ENCODE assay signal across 31 cellular contexts in the genomic region with DNA sequence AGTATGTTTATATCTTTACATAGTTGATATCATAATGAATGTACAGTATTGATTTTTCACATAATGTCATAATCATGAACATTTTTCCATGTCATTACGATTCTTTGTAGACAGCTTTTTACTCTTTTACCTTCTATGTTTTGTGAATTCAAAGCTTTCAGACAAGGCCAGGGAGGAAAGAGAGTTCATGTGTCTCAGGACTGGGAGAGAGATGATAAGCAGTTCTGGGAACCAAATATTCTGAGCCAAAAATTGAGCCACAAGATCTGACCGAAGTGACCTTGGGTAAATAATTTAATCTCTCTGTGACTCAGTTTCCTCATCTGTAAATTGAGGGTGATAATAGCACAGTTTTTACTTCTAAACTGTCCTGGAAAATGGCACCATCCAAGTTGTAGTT.
"Had no signal": no experiment of that assay in that cellular context is flagged by ENCODE, and none has a peak within 500 bp of the region (broad histone marks: within the 10 kb centered on the region; RNA-seq: fewer than 3 reads in every experiment).

No MANE protein-coding gene starts in this region.

- H3K36me3 ChIP-seq: neural progenitor cell, ovary, right lobe of liver, spleen, suprapubic skin, tibial artery, transverse colon, upper lobe of right lung, uterus had no signal

- H3K36me3 Mint-ChIP-seq: natural killer cell, type B pancreatic cell had no signal

- DNase-seq: natural killer cell; occipital lobe; ovary; posterior cingulate gyrus; psoas muscle; right cardiac atrium; right lobe of liver; spleen; stimulated activated CD4-positive, alpha-beta T cell treated with anti-CD3 and anti-CD28 coated beads, Interleukin-12 subunit alpha, Interleukin-12 subunit beta, amount 100 ng/mL, for 4 hours; stimulated activated CD4-positive, alpha-beta T cell treated with anti-CD3 and anti-CD28 coated beads, Interleukin-1b, Interleukin-23, amount 100 ng/mL, for 48 hours; stimulated activated CD4-positive, alpha-beta T cell treated with anti-CD3 and anti-CD28 coated beads, Interleukin-4, amount 100 ng/mL, for 1 hour; stimulated activated CD4-positive, alpha-beta T cell treated with anti-CD3 and anti-CD28 coated beads, Interleukin-4, amount 100 ng/mL, for 4 hours; stimulated activated CD8-positive, alpha-beta memory T cell treated with anti-CD3 and anti-CD28 coated beads, Interleukin-4, amount 100 ng/mL, for 48 hours; stimulated activated naive CD4-positive, alpha-beta T cell; stimulated activated naive CD8-positive, alpha-beta T cell treated with anti-CD3 and anti-CD28 coated beads, Interleukin-15, amount 100 ng/mL, for 72 hours; stimulated activated naive CD8-positive, alpha-beta T cell treated with anti-CD3 and anti-CD28 coated beads, Interleukin-15, Interleukin-2, amounts not matched to agents 100 U/mL and 50 U/mL, for 24 hours; substantia nigra; testis; tibial artery; transverse colon; upper lobe of right lung; uterus had no signal

- H3K27me3 ChIP-seq: neural progenitor cell, ovary, right lobe of liver, spleen, suprapubic skin, testis, tibial artery, transverse colon, upper lobe of right lung, uterus had no signal

- H3K4me3 Mint-ChIP-seq: natural killer cell; nephron; neural progenitor cell; stimulated activated memory B cell treated with anti-CD40 and anti-IgM and Interleukin-4, amounts not matched to agents 10 μg/mL and 1 μg/mL and 100 μg/mL, for 72 hours; stimulated activated naive CD8-positive, alpha-beta T cell treated with anti-CD3 and anti-CD28 coated beads, Interleukin-15, amount 100 ng/mL, for 72 hours; type B pancreatic cell had no signal

- H3K4me3 ChIP-seq: neural progenitor cell, ovary, psoas muscle, right lobe of liver, skin epidermis, smooth muscle cell, spleen, suprapubic skin, testis, tibial artery, transverse colon, upper lobe of right lung, uterus had no signal

- H3K4me1 ChIP-seq: neural progenitor cell, parathyroid adenoma, psoas muscle, testis, tibial artery, uterus had no signal

- H3K27ac ChIP-seq: neural progenitor cell, ovary, parathyroid adenoma, psoas muscle, right lobe of liver, skin epidermis, spleen, suprapubic skin, testis, tibial artery, transverse colon, upper lobe of right lung, uterus had no signal

- H3K27me3 Mint-ChIP-seq: progenitor cell of endocrine pancreas; stimulated activated naive CD8-positive, alpha-beta T cell treated with anti-CD3 and anti-CD28 coated beads, Interleukin-15, amount 100 ng/mL, for 72 hours; type B pancreatic cell had no signal

- H3K27ac Mint-ChIP-seq: natural killer cell; nephron; progenitor cell of endocrine pancreas; stimulated activated memory B cell treated with anti-CD40 and anti-IgM and Interleukin-4, amounts not matched to agents 10 μg/mL and 1 μg/mL and 100 μg/mL, for 72 hours; stimulated activated naive CD8-positive, alpha-beta T cell treated with anti-CD3 and anti-CD28 coated beads, Interleukin-15, amount 100 ng/mL, for 72 hours; type B pancreatic cell had no signal

- H3K4me1 Mint-ChIP-seq: nephron; neural progenitor cell; stimulated activated memory B cell treated with anti-CD40 and anti-IgM and Interleukin-4, amounts not matched to agents 10 μg/mL and 1 μg/mL and 100 μg/mL, for 72 hours had no signal

- H3K9me3 ChIP-seq: ovary, testis, upper lobe of right lung had no signal
